In the genomic region with DNA sequence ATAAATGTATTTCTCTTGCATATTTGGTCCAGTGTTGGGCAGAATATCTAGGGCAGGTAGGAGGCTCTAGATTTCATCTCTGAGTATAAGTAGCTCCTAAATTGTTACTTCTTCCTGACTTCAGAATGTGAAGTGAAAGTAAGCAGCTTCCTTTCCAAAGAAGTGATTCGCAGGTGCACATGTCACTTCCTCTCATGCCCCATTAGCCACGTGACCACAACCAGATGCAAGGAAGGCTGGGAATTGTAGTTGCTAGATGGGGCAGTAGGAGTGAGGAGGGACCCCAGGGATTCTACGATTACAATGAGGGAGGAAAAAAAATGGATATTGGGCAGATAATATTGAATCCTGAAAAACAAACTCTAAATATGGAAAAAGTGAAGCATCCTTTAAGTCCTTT, we compare ENCODE assay signal across 8 cellular contexts.
DNase-seq lines count a peak whose midpoint lies in the region; ATAC-seq and TF ChIP-seq lines count a peak whose summit lies in the region.

No MANE protein-coding gene starts in this region.

- no peaks in the 10 kb centered on the region for H3K27me3 Mint-ChIP-seq in endodermal cell (ENCODE audit: insufficient read depth)

- H3K9ac ChIP-seq in endodermal cell (ENCODE audit: extremely low read depth, low read length, poor library complexity, severe bottlenecking), result no peak overlapping the region

- DNase-seq in GM03348 (ENCODE audit: low spot score) (peak; percentile 5), HAP-1 (ENCODE audit: low spot score in 2 of 2) (peak; percentile 31 to 43), NOMO-1 treated with DMSO at 0.1 percent for 48 hours (lab: John Stamatoyannopoulos, UW; ENCODE audit: unreplicated experiment) (peak; percentile 71), endodermal cell (peak; percentile 73), inferior parietal cortex (ENCODE audit: extremely low spot score) (no peak), pons (ENCODE audit: low spot score) (no peak)
- no peak for DNase-seq in effector CD4-positive, alpha-beta T cell

- H3K27ac ChIP-seq in endodermal cell (ENCODE audit: low read depth, low read length), result no peak overlapping the region

- H3K27me3 ChIP-seq in HAP-1 (ENCODE audit: low read depth), result no peaks in the 10 kb centered on the region
- no peaks in the 10 kb centered on the region for H3K27me3 ChIP-seq in endodermal cell (ENCODE audit: control insufficient read depth, insufficient read depth, low read length, poor library complexity, severe bottlenecking)

- H3K36me3 Mint-ChIP-seq in endodermal cell (ENCODE audit: low read depth), result no peaks in the 10 kb centered on the region

- peaks cover 7% of the 10 kb centered on the region for H3K9me3 Mint-ChIP-seq in endodermal cell

- H3K36me3 ChIP-seq in HAP-1 (replicated peaks) (no peaks in the 10 kb centered on the region), endodermal cell (ENCODE audit: control insufficient read depth, insufficient read depth, low read length) (no peaks in the 10 kb centered on the region)

- H3K4me3 ChIP-seq in HAP-1 (no peak overlapping the region), endodermal cell (ENCODE audit: low read length) (no peak overlapping the region)

- in situ Hi-C loops in HAP-1 (cut with MboI; ENCODE audit: low sequenced_read_pairs), result no loop called here

- H3K9me3 ChIP-seq in HAP-1 (no peaks in the 10 kb centered on the region), endodermal cell (ENCODE audit: control insufficient read depth, low read length) (peaks cover 13% of the 10 kb centered on the region)

- H3K4me1 ChIP-seq in HAP-1, result no peaks in the 10 kb centered on the region
- no peaks in the 10 kb centered on the region for H3K4me1 ChIP-seq in endodermal cell (ENCODE audit: control insufficient read depth, insufficient read depth, low read length)

- 0 to 53% methylated on average over 1 to 3 of the region's 3 CpGs for WGBS in endodermal cell (ENCODE audit: insufficient coverage in 1 of 2, insufficient read length in 1 of 2), 2 experiments

- H3K4me1 Mint-ChIP-seq in endodermal cell, result no peaks in the 10 kb centered on the region

- ATAC-seq in GM18861 (IDR thresholded peaks at IDR 0.05; ENCODE audit: unreplicated experiment), result no peak

- H3K27ac Mint-ChIP-seq in endodermal cell, result no peak overlapping the region

- no peak for TF ChIP-seq CTCF in endodermal cell (conservative IDR thresholded peaks at IDR 0.05)

- H3K4me3 Mint-ChIP-seq in endodermal cell, result no peak overlapping the region

Comparison
In these comparisons a context has a peak if more than half of its experiments do, and no peak if none do; other contexts are left out.
1. DNase-seq: peak in GM03348 (single experiment), HAP-1 (2 of 2), NOMO-1 treated with DMSO at 0.1 percent for 48 hours (single experiment) and endodermal cell (single experiment); none in inferior parietal cortex (single experiment), pons (single experiment) and effector CD4-positive, alpha-beta T cell (single experiment).